ENCODE assay signal across 17 cellular contexts in genomic region chr6:51854347-51854746, GRCh38.
DNase-seq lines count a peak whose midpoint lies in the region; ATAC-seq and TF ChIP-seq lines count a peak whose summit lies in the region.
"Had no signal": no experiment of that assay in that cellular context is flagged by ENCODE, and none has a peak within 500 bp of the region (broad histone marks: within the 10 kb centered on the region; RNA-seq: fewer than 3 reads in every experiment).

No MANE protein-coding gene starts in this region.

- H3K9me3 Mint-ChIP-seq in neural progenitor cell = peaks cover 47% of the 10 kb centered on the region

- H3K4me1 Mint-ChIP-seq in neural progenitor cell = peaks cover 2% of the 10 kb centered on the region
- H3K4me1 Mint-ChIP-seq: CD4-positive, alpha-beta memory T cell had no signal

- no peaks in the 10 kb centered on the region for H3K4me1 ChIP-seq in DND-41 (ENCODE audit: insufficient read depth, low read length)
- peaks cover 5% of the 10 kb centered on the region for H3K4me1 ChIP-seq in neural progenitor cell

- H4K20me1 ChIP-seq in DND-41 (ENCODE audit: insufficient read depth, low read length) (no peaks in the 10 kb centered on the region), neural progenitor cell (ENCODE audit: low read depth) (no peaks in the 10 kb centered on the region)

- H3K79me2 ChIP-seq in DND-41 (ENCODE audit: insufficient read depth, low read length) (no peaks in the 10 kb centered on the region), neural progenitor cell (ENCODE audit: low read depth) (no peaks in the 10 kb centered on the region)

- ATAC-seq in DND-41 (ENCODE audit: insufficient read depth, low read depth) (no peak), HG03565 (IDR thresholded peaks at IDR 0.05; ENCODE audit: unreplicated experiment) (no peak)
- ATAC-seq: HCT116 had no signal

- H3K27ac ChIP-seq in DND-41 (ENCODE audit: low read length) (no peak overlapping the region), WERI-Rb-1 (peak overlapping the region; percentile 2), neural progenitor cell (no peak overlapping the region)
- H3K27ac ChIP-seq: GM23248 had no signal

- no peak overlapping the region for H3K4me3 Mint-ChIP-seq in neural progenitor cell
- H3K4me3 Mint-ChIP-seq: CD4-positive, alpha-beta memory T cell had no signal

- DNase-seq in DND-41 = no peak
- no peak for DNase-seq in WERI-Rb-1
- DNase-seq in neural progenitor cell (ENCODE audit: low spot score) = no peak
- DNase-seq in posterior vena cava (ENCODE audit: low spot score) = peak; percentile 67
- no peak for DNase-seq in activated CD8-positive, alpha-beta memory T cell treated with anti-CD3 and anti-CD28 coated beads for 24 hours
- no peak for DNase-seq in DMS 273 (lab: John Stamatoyannopoulos, UW; ENCODE audit: unreplicated experiment)
- DNase-seq: C1 segment of cervical spinal cord; Calu3; CD4-positive, alpha-beta memory T cell; COR-L47; DMS153; EL; GDM1; GM23248 had no signal

- H3K4me2 ChIP-seq in DND-41 (ENCODE audit: insufficient read depth, low read length) (no peak overlapping the region), neural progenitor cell (no peak overlapping the region)

- H3K36me3 ChIP-seq in DND-41 (ENCODE audit: insufficient read depth, low read length) (no peaks in the 10 kb centered on the region), WERI-Rb-1 (no peaks in the 10 kb centered on the region), neural progenitor cell (no peaks in the 10 kb centered on the region)

- H3K9me3 ChIP-seq in DND-41 (ENCODE audit: insufficient read depth, low read length, severe bottlenecking) (no peaks in the 10 kb centered on the region), WERI-Rb-1 (ENCODE audit: severe bottlenecking) (peaks cover 10% of the 10 kb centered on the region), neural progenitor cell (ENCODE audit: low read depth) (no peaks in the 10 kb centered on the region)

- H3K9ac ChIP-seq in DND-41 (ENCODE audit: low read depth, low read length) = no peak overlapping the region
- no peak overlapping the region for H3K9ac ChIP-seq in neural progenitor cell
- H3K9ac ChIP-seq: GM23248 had no signal

- intact Hi-C loops in posterior vena cava (cut with DNase I) = loop anchor here in 1 of 2 donors (10.0 kb wide), 1 partner anchor 170 kb away; no protein-coding TSS in a partner anchor

- TF ChIP-seq CTCF in DND-41 (IDR thresholded peaks at IDR 0.05; ENCODE audit: borderline replicate concordance, extremely low read depth, low read length, poor library complexity, severe bottlenecking) (no peak), WERI-Rb-1 (IDR thresholded peaks at IDR 0.05; ENCODE audit: low read depth, low read length) (no peak), neural progenitor cell (IDR thresholded peaks at IDR 0.05) (no peak)

- H3K27me3 ChIP-seq in DND-41 (ENCODE audit: insufficient read depth, low read length, poor library complexity) (no peaks in the 10 kb centered on the region), WERI-Rb-1 (ENCODE audit: insufficient read depth, low read depth, severe bottlenecking) (no peaks in the 10 kb centered on the region), neural progenitor cell (no peaks in the 10 kb centered on the region)

- H3K4me3 ChIP-seq in DND-41 (ENCODE audit: low read depth in 1 of 2, low read length in 2 of 2) (no peak overlapping the region), WERI-Rb-1 (ENCODE audit: low read depth, low read length) (0 out of 2 replicates have a peak overlapping the region, but pooled peaks have one; percentile 71), neural progenitor cell (no peak overlapping the region)
- H3K4me3 ChIP-seq: GM12878, GM23248 had no signal

- no peaks in the 10 kb centered on the region for H3F3A ChIP-seq in neural progenitor cell (ENCODE audit: low read depth)

- no peak overlapping the region for H3K27ac Mint-ChIP-seq in neural progenitor cell

- H2AFZ ChIP-seq in DND-41 (ENCODE audit: low read depth, low read length) (0 out of 2 replicates have a peak overlapping the region, but pooled peaks have one; percentile 27), neural progenitor cell (replicated peaks) (peak overlapping the region; percentile 89)
- H2AFZ ChIP-seq: GM23248 had no signal

- H3K27me3 Mint-ChIP-seq in neural progenitor cell (ENCODE audit: insufficient read depth, low read depth) = peaks cover 13% of the 10 kb centered on the region

- H3K36me3 Mint-ChIP-seq in neural progenitor cell = peaks cover 16% of the 10 kb centered on the region
- H3K36me3 Mint-ChIP-seq: CD4-positive, alpha-beta memory T cell had no signal
